Comparison of ENCODE assay signal across 1 cellular context in genomic region chr1:23098463-23099170, GRCh38.
TF ChIP-seq lines count a peak whose summit lies in the region.

No MANE protein-coding gene starts in this region.

TF ChIP-seq in GM12878, 131 proteins besides CTCF, POLR2A, EP300 and RAD21 (continued from another document):
- TF ChIP-seq, protein P1, sequence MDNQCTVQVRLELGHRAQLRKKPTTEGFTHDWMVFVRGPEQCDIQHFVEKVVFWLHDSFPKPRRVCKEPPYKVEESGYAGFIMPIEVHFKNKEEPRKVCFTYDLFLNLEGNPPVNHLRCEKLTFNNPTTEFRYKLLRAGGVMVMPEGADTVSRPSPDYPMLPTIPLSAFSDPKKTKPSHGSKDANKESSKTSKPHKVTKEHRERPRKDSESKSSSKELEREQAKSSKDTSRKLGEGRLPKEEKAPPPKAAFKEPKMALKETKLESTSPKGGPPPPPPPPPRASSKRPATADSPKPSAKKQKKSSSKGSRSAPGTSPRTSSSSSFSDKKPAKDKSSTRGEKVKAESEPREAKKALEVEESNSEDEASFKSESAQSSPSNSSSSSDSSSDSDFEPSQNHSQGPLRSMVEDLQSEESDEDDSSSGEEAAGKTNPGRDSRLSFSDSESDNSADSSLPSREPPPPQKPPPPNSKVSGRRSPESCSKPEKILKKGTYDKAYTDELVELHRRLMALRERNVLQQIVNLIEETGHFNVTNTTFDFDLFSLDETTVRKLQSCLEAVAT (IDR thresholded peaks at IDR 0.05), result 0 out of 2 replicates have a peak, but pooled peaks have one; percentile 34
- TF ChIP-seq, protein P2, sequence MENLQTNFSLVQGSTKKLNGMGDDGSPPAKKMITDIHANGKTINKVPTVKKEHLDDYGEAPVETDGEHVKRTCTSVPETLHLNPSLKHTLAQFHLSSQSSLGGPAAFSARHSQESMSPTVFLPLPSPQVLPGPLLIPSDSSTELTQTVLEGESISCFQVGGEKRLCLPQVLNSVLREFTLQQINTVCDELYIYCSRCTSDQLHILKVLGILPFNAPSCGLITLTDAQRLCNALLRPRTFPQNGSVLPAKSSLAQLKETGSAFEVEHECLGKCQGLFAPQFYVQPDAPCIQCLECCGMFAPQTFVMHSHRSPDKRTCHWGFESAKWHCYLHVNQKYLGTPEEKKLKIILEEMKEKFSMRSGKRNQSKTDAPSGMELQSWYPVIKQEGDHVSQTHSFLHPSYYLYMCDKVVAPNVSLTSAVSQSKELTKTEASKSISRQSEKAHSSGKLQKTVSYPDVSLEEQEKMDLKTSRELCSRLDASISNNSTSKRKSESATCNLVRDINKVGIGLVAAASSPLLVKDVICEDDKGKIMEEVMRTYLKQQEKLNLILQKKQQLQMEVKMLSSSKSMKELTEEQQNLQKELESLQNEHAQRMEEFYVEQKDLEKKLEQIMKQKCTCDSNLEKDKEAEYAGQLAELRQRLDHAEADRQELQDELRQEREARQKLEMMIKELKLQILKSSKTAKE (IDR thresholded peaks at IDR 0.05; ENCODE audit: low read depth, poor library complexity, severe bottlenecking), result peak; percentile 57
- TF ChIP-seq YY1 (IDR thresholded peaks at IDR 0.05; ENCODE audit: low read depth, low read length) (peak; percentile 79), PAX5 (IDR thresholded peaks at IDR 0.05; ENCODE audit: borderline replicate concordance, low read depth, low read length) (no peak), EGR1 (IDR thresholded peaks at IDR 0.05; ENCODE audit: borderline replicate concordance in 1 of 2, low read depth in 2 of 2, low read length in 2 of 2) (0 out of 3 replicates have a peak, but pooled peaks of 1 of the 2 experiments have one; percentile 10), HDGF (IDR thresholded peaks at IDR 0.05) (peak; percentile 57; the same call in 1 of the 2 replicates), CREM (IDR thresholded peaks at IDR 0.05; ENCODE audit: low read depth) (no peak), CREB1 (IDR thresholded peaks at IDR 0.05; ENCODE audit: low read depth) (no peak), ESRRA (IDR thresholded peaks at IDR 0.05; ENCODE audit: low read length) (no peak), NBN (IDR thresholded peaks at IDR 0.05) (peak; percentile 57; the same call in 1 of the 2 replicates), SMC3 (IDR thresholded peaks at IDR 0.05; ENCODE audit: borderline replicate concordance, low read length) (peak; percentile 99), RUNX3 (IDR thresholded peaks at IDR 0.05; ENCODE audit: low read length) (peak; percentile 28; the same call in 1 of the 2 replicates), ZNF384 (IDR thresholded peaks at IDR 0.05; ENCODE audit: borderline replicate concordance, low read depth, low read length) (peak; percentile 60), SRF (IDR thresholded peaks at IDR 0.05; ENCODE audit: low read depth in 2 of 2, low read length in 2 of 2) (no peak), MXI1 (IDR thresholded peaks at IDR 0.05; ENCODE audit: low read depth, low read length) (no peak), REST (IDR thresholded peaks at IDR 0.05; ENCODE audit: low read depth, low read length) (no peak), SIN3A (IDR thresholded peaks at IDR 0.05; ENCODE audit: low read depth, low read length) (no peak)
- TF ChIP-seq, protein P3, sequence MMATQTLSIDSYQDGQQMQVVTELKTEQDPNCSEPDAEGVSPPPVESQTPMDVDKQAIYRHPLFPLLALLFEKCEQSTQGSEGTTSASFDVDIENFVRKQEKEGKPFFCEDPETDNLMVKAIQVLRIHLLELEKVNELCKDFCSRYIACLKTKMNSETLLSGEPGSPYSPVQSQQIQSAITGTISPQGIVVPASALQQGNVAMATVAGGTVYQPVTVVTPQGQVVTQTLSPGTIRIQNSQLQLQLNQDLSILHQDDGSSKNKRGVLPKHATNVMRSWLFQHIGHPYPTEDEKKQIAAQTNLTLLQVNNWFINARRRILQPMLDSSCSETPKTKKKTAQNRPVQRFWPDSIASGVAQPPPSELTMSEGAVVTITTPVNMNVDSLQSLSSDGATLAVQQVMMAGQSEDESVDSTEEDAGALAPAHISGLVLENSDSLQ (IDR thresholded peaks at IDR 0.05), result peak; percentile 81
TF ChIP-seq in GM12878: peak in this region for 12.
